Comparison of ENCODE assay signal across 12 cellular contexts in the genomic region with DNA sequence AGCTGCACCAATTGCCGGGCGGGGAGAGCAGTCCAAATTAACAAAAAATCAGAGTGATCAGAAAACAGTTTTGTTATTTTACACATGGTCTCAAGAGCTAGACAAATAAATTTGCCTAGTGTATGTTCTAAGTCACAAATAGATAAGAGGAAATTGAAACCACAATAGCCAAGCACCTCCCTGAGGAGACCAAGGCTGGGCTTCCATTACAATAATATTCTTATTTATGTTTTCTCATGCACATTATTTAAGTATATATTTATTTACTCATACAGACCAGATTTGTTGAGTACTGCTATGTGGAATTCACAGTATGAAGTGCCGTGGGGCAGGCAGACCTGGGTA.
DNase-seq lines count a peak whose midpoint lies in the region; ATAC-seq and TF ChIP-seq lines count a peak whose summit lies in the region.
"Had no signal": no experiment of that assay in that cellular context is flagged by ENCODE, and none has a peak within 500 bp of the region (broad histone marks: within the 10 kb centered on the region; RNA-seq: fewer than 3 reads in every experiment).

No MANE protein-coding gene starts in this region.

- TF ChIP-seq CTCF in psoas muscle (IDR thresholded peaks at IDR 0.05), result no peak

- DNase-seq in T-helper 17 cell (no peak), memory B cell (ENCODE audit: low spot score in 2 of 2) (no peak), NCI-H2107 treated with DMSO at 0.1 percent for 48 hours (lab: John Stamatoyannopoulos, UW; ENCODE audit: unreplicated experiment) (no peak), psoas muscle (no peak), DMS153 (lab: John Stamatoyannopoulos, UW) (no peak)
- DNase-seq in stimulated activated CD4-positive, alpha-beta T cell treated with anti-CD3 and anti-CD28 coated beads, Interleukin-15, amount 100 ng/mL, for 24 hours, result no peak
- DNase-seq: left ventricle myocardium inferior, occipital lobe had no signal

- 96 to 98% (median 97%) methylated on average over 3 of the region's 3 CpGs for whole genome bisulfite sequencing in psoas muscle, 3 donors

- no peaks in the 10 kb centered on the region for H3K27me3 Mint-ChIP-seq in T-helper 17 cell
- H3K27me3 Mint-ChIP-seq in memory B cell, result peaks cover 9% of the 10 kb centered on the region

- no peaks in the 10 kb centered on the region for H3K36me3 Mint-ChIP-seq in T-helper 17 cell (ENCODE audit: low read depth)
- no peaks in the 10 kb centered on the region for H3K36me3 Mint-ChIP-seq in memory B cell

- H3K4me3 Mint-ChIP-seq in T-helper 17 cell, result peak overlapping the region; percentile 93
- H3K4me3 Mint-ChIP-seq in memory B cell, result peak overlapping the region; percentile 73
- H3K4me3 Mint-ChIP-seq: dendritic cell treated with granulocyte-macrophage colony-stimulating factor and Interleukin-4, amounts not matched to agents 40 ng/mL and 50 ng/mL, for 4 days had no signal

- H3K36me3 ChIP-seq in psoas muscle (ENCODE audit: insufficient read depth in 1 of 2, low read depth in 1 of 2), result no peaks in the 10 kb centered on the region
- H3K36me3 ChIP-seq: left ventricle myocardium inferior had no signal

- peak; percentile 27 for ATAC-seq in GM18517 (IDR thresholded peaks at IDR 0.05; ENCODE audit: unreplicated experiment)
- ATAC-seq in GM21619 (IDR thresholded peaks at IDR 0.05; ENCODE audit: unreplicated experiment), result peak; percentile 26
- ATAC-seq in T-helper 17 cell, result no peak
- peak; percentile 68 for ATAC-seq in memory B cell (ENCODE audit: low read depth)
- no peak for ATAC-seq in psoas muscle

- H3K27ac ChIP-seq in psoas muscle, result no peak overlapping the region
- H3K27ac ChIP-seq: foreskin keratinocyte, left ventricle myocardium inferior had no signal

- peak overlapping the region; percentile 100 for H3K27ac Mint-ChIP-seq in T-helper 17 cell
- H3K27ac Mint-ChIP-seq in memory B cell, result no peak overlapping the region
- H3K27ac Mint-ChIP-seq: dendritic cell treated with granulocyte-macrophage colony-stimulating factor and Interleukin-4, amounts not matched to agents 40 ng/mL and 50 ng/mL, for 4 days had no signal

- H3K4me1 Mint-ChIP-seq in T-helper 17 cell (peaks cover 57% of the 10 kb centered on the region), memory B cell (peaks cover 25% of the 10 kb centered on the region)

- H3K9me3 Mint-ChIP-seq in memory B cell, result no peaks in the 10 kb centered on the region
- H3K9me3 Mint-ChIP-seq: dendritic cell treated with granulocyte-macrophage colony-stimulating factor and Interleukin-4, amounts not matched to agents 40 ng/mL and 50 ng/mL, for 4 days had no signal

- no peaks in the 10 kb centered on the region for H3K27me3 ChIP-seq in psoas muscle (ENCODE audit: insufficient read depth in 3 of 3, low read length in 2 of 3)

- H3K9me3 ChIP-seq in T-helper 17 cell (ENCODE audit: control insufficient read depth, low read length, poor library complexity, severe bottlenecking) (no peaks in the 10 kb centered on the region), psoas muscle (no peaks in the 10 kb centered on the region)
- H3K9me3 ChIP-seq: left ventricle myocardium inferior had no signal

- H3K4me1 ChIP-seq in psoas muscle, result no peaks in the 10 kb centered on the region
- H3K4me1 ChIP-seq: foreskin keratinocyte had no signal

- intact Hi-C loops in psoas muscle (cut with DNase I), result no loop called here

- H3K4me3 ChIP-seq in psoas muscle, result no peak overlapping the region
- H3K4me3 ChIP-seq: left ventricle myocardium inferior had no signal

Comparison
In these comparisons a context has a peak if more than half of its experiments do, and no peak if none do; other contexts are left out.
1. ATAC-seq: peak in GM18517 (single experiment), GM21619 (single experiment) and memory B cell (single experiment); none in T-helper 17 cell (single experiment) and psoas muscle (0 of 4).